ENCODE assay signal across 8 cellular contexts in the genomic region with DNA sequence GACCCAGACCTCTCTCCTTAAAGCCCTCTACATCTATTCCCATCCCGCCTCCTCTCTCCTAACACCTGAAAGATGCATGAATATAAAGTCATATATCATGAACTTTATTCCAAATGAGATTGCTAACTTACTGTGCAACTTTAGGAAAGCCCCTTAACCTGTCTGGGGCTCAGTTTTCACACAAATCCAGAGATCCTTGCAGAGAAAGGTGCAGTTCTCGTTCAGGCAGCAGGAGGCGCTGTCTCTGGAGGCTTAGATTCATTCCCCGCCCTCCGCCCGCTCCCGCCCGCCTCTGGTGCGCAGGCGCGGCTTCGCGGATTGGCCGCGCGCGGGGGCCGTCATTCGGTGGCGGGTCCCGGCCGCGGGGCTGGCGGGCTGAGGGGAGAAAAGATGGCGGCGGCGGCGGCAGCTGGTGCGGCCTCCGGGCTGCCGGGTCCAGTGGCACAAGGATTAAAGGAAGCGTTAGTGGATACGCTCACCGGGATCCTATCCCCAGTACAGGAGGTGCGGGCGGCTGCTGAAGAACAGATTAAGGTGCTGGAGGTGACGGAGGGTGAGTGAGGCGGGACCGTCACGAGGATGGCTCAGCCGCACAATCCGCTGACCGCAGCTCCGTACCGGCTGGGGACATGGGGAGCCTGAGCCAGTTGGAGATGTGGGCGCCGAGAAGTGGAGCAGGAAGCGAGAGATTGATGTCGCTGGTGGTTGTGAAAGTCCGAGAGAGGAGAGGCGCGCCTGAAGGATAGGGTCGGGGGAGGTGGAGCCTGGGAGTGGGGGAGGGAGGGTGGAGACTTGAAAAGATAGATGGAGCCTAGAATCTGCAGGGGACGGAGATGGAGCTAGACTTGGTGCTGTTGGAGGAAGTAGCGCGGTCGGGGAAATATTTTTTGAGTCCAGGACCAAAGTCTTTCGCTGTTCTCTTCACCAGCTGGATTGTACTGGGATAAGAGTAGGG. TPM values are rescaled to one million over a fixed set of nuclear protein-coding genes. Genes with fewer than 3 reads are reported as not detected.
A peak's percentile ranks its signal among the peaks of the same experiment; 100 is the strongest.
DNase-seq lines count a peak whose midpoint lies in the region; ATAC-seq, FAIRE-seq and TF ChIP-seq lines count a peak whose summit lies in the region.

A gene (plus strand): TSS at position 338 of the 955 bp plus-strand sequence. CDS start 53 bp downstream, at position 391.

- H3K27ac Mint-ChIP-seq in nephron = peak within 1 kb of the TSS; percentile 92 to 96 (median 92)

- peak within 1 kb of the TSS; percentile 95 for H2AFZ ChIP-seq in Loucy (ENCODE audit: low read length)

- H3K9me3 Mint-ChIP-seq in nephron = no peaks in the 10 kb centered on the region

- TF ChIP-seq POLR2A in H54 (IDR thresholded peaks at IDR 0.05; ENCODE audit: low read depth, low read length) = peak; percentile 75

- H4K20me1 ChIP-seq in Loucy (ENCODE audit: insufficient read depth, low read length, poor library complexity, severe bottlenecking) = peaks cover 45% of the 10 kb centered on the region

- H3K4me2 ChIP-seq in Loucy (ENCODE audit: low read depth, low read length, poor library complexity, severe bottlenecking) = peak within 1 kb of the TSS; percentile 82

- H3K27me3 Mint-ChIP-seq in nephron (ENCODE audit: low read depth) = no peaks in the 10 kb centered on the region

- H3K4me3 ChIP-seq in Loucy (ENCODE audit: low read length, poor library complexity, severe bottlenecking) (peak within 1 kb of the TSS; percentile 87), fibroblast of the aortic adventitia (ENCODE audit: low read depth, low read length) (peak within 1 kb of the TSS; percentile 99)

- H3K36me3 Mint-ChIP-seq in nephron (ENCODE audit: low read depth) = peaks cover 8% of the 10 kb centered on the region

- H3K4me1 Mint-ChIP-seq in nephron = peaks cover 48% of the 10 kb centered on the region

- peaks cover 4% of the 10 kb centered on the region for H3K4me1 ChIP-seq in ES-I3 (ENCODE audit: insufficient read depth, low read length)
- peaks cover 43% of the 10 kb centered on the region for H3K4me1 ChIP-seq in Loucy (ENCODE audit: insufficient read depth, low read length, poor library complexity, severe bottlenecking)

- DNase-seq in H54 (ENCODE audit: insufficient read length, low spot score) = peak; percentile 85
- peak; percentile 87 to 89 for DNase-seq in SHP77 (lab: John Stamatoyannopoulos, UW)
- peak; percentile 92 for DNase-seq in activated effector memory CD4-positive, alpha-beta T cell treated with Interleukin-2 at 50 U/mL for 16 hours
- peak; percentile 94 for DNase-seq in fibroblast of the aortic adventitia (ENCODE audit: low read depth)
- DNase-seq in stimulated activated naive CD8-positive, alpha-beta T cell treated with anti-CD3 and anti-CD28 coated beads, Interleukin-15, Interleukin-2, amounts not matched to agents 100 U/mL and 50 U/mL, for 24 hours = peak; percentile 98

- H3K4me3 Mint-ChIP-seq in nephron = peak within 1 kb of the TSS; percentile 95 to 97 (median 95)

- H3K9me2 ChIP-seq in Loucy (replicated peaks; ENCODE audit: low read depth, low read length) = no peaks in the 10 kb centered on the region

- H3K36me3 ChIP-seq in ES-I3 (ENCODE audit: insufficient read depth, low read length) (no peaks in the 10 kb centered on the region), Loucy (ENCODE audit: insufficient read depth, low read length) (no peaks in the 10 kb centered on the region)

- ATAC-seq in stimulated activated naive CD8-positive, alpha-beta T cell treated with anti-CD3 and anti-CD28 coated beads, Interleukin-15, Interleukin-2, amounts not matched to agents 100 U/mL and 50 U/mL, for 24 hours = peak; percentile 95

- no peaks in the 10 kb centered on the region for H3F3A ChIP-seq in Loucy (ENCODE audit: low read depth)

- TF ChIP-seq CTCF in Loucy (conservative IDR thresholded peaks at IDR 0.05; ENCODE audit: low read length) (peak; percentile 90), fibroblast of the aortic adventitia (IDR thresholded peaks at IDR 0.05; ENCODE audit: insufficient read depth, low read length) (peak; percentile 95), nephron (IDR thresholded peaks at IDR 0.05; ENCODE audit: unreplicated experiment in 3 of 3) (peak; percentile 94 to 98 (median 97))

- peaks cover 4% of the 10 kb centered on the region for H3K27me3 ChIP-seq in Loucy (ENCODE audit: insufficient read depth, low read length, poor library complexity, severe bottlenecking)

- peaks cover 51% of the 10 kb centered on the region for H3K79me2 ChIP-seq in Loucy (ENCODE audit: insufficient read depth, low read length)

- no peaks in the 10 kb centered on the region for H3K9me3 ChIP-seq in ES-I3 (ENCODE audit: control insufficient read depth, insufficient read depth, low read length)
- H3K9me3 ChIP-seq in Loucy (ENCODE audit: insufficient read depth, low read depth, low read length) = no peaks in the 10 kb centered on the region

- peak within 1 kb of the TSS; percentile 100 for H3K9ac ChIP-seq in ES-I3 (ENCODE audit: low read depth, low read length)
- peak within 1 kb of the TSS; percentile 94 for H3K9ac ChIP-seq in Loucy (ENCODE audit: low read depth, low read length, poor library complexity, severe bottlenecking)

- no peak for FAIRE-seq in H54 (lab: Jason Lieb, UNC)

RNA-seq across cellular contexts. Expression of the gene that starts here (rescaled TPM):
- total RNA-seq in fibroblast of the aortic adventitia (ENCODE audit: low replicate concordance) = 14.8 and 29.2 TPM in 2 replicates

Comparison
In these comparisons a context has a peak if more than half of its experiments do, and no peak if none do; other contexts are left out.
1. Peak in every context shown above with its lines: DNase-seq, ATAC-seq and H3K4me3 ChIP-seq.